2 cellular contexts compared by ENCODE assay signal in genomic region chrX:153973127-153974002, GRCh38.
TF ChIP-seq lines count a peak whose summit lies in the region.

No MANE protein-coding gene starts in this region.

TF ChIP-seq in SK-N-SH, 30 proteins besides CTCF, POLR2A, EP300 and RAD21 (continued from another document):
- no peak for TF ChIP-seq REST (IDR thresholded peaks at IDR 0.05; ENCODE audit: low read depth, low read length)
TF ChIP-seq in SK-N-SH: peak in this region for 0.

TF ChIP-seq in SK-N-SH treated with all-trans-retinoic acid at 6 μM for 48 hours, 23 proteins besides CTCF, POLR2A, EP300 and RAD21 (continued from another document):
- TF ChIP-seq OSR1 (CRISPR knock-in tag; IDR thresholded peaks at IDR 0.05) (no peak), ZC3H10 (CRISPR knock-in tag; IDR thresholded peaks at IDR 0.05) (no peak), TOX (CRISPR knock-in tag; IDR thresholded peaks at IDR 0.05; ENCODE audit: borderline replicate concordance) (no peak), GLIS3 (CRISPR knock-in tag; IDR thresholded peaks at IDR 0.05) (no peak), TSHZ2 (CRISPR knock-in tag; IDR thresholded peaks at IDR 0.05) (no peak), CSRNP3 (CRISPR knock-in tag; IDR thresholded peaks at IDR 0.05) (no peak), PPARA (CRISPR knock-in tag; IDR thresholded peaks at IDR 0.05; ENCODE audit: borderline replicate concordance) (no peak), ISL1 (CRISPR knock-in tag; IDR thresholded peaks at IDR 0.05) (no peak), ZFP30 (CRISPR knock-in tag; IDR thresholded peaks at IDR 0.05) (no peak), ZFP3 (CRISPR knock-in tag; IDR thresholded peaks at IDR 0.05) (no peak), ZNF565 (CRISPR knock-in tag; conservative IDR thresholded peaks at IDR 0.05; ENCODE audit: low read depth) (no peak), BACH2 (CRISPR knock-in tag; IDR thresholded peaks at IDR 0.05; ENCODE audit: borderline replicate concordance) (no peak), ESRRG (CRISPR knock-in tag; IDR thresholded peaks at IDR 0.05) (no peak), CSDC2 (CRISPR knock-in tag; IDR thresholded peaks at IDR 0.05) (no peak)
